In the genomic region with DNA sequence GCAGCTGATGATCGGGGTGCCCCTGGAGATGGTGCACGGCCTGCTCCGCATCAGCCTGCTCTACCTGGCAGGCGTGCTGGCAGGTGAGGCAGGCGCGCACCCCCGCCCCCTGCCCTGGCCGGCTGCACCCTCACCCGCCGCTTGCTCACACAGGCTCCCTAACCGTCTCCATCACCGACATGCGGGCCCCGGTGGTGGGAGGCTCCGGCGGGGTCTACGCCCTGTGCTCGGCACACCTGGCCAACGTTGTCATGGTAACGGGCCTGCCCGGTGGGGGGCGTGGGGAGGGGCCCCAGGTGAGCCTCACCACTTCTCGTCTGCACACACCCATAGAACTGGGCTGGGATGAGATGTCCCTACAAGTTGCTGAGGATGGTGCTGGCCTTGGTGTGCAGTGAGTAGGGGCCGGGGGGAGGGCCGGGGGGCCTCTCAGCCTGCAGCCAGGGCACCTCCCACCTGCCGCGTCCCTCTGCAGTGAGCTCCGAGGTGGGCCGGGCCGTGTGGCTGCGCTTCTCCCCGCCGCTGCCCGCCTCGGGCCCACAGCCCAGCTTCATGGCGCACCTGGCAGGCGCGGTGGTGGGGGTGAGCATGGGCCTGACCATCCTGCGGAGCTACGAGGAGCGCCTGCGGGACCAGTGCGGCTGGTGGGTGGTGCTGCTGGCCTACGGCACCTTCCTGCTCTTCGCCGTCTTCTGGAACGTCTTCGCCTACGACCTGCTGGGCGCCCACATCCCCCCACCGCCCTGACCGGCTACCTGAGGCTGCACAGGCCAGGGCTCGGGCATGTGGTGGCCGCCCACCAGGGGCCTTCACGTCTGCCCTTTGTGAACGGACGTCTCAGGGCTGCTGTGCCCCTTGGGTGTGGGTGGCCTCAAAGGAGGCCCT, we compare ENCODE assay signal across 1 cellular context.
TF ChIP-seq lines count a peak whose summit lies in the region.

No MANE protein-coding gene starts in this region.

TF ChIP-seq in H1, 55 proteins besides CTCF, POLR2A, EP300 and RAD21:
- TF ChIP-seq SIN3A (conservative IDR thresholded peaks at IDR 0.05 in 1 of 2, IDR thresholded peaks at IDR 0.05 in 1 of 2; ENCODE audit: low read depth in 1 of 2, low read length in 2 of 2) (0 out of 4 replicates have a peak, but pooled peaks of 1 of the 2 experiments have one; percentile 42), SIX5 (IDR thresholded peaks at IDR 0.05; ENCODE audit: low read depth, low read length) (no peak), NANOG (IDR thresholded peaks at IDR 0.05; ENCODE audit: insufficient read depth, low read depth, low read length, poor library complexity, severe bottlenecking) (no peak), TAF7 (optimal IDR thresholded peaks at IDR 0.05; ENCODE audit: borderline replicate concordance, low read depth, low read length) (no peak), TCF12 (IDR thresholded peaks at IDR 0.05; ENCODE audit: low read depth, low read length) (0 out of 2 replicates have a peak, but pooled peaks have one; percentile 57), TAF1 (IDR thresholded peaks at IDR 0.05; ENCODE audit: low read depth, low read length) (no peak), SP1 (IDR thresholded peaks at IDR 0.05; ENCODE audit: low read depth, low read length) (no peak)
